8 cellular contexts compared by ENCODE assay signal in the genomic region with DNA sequence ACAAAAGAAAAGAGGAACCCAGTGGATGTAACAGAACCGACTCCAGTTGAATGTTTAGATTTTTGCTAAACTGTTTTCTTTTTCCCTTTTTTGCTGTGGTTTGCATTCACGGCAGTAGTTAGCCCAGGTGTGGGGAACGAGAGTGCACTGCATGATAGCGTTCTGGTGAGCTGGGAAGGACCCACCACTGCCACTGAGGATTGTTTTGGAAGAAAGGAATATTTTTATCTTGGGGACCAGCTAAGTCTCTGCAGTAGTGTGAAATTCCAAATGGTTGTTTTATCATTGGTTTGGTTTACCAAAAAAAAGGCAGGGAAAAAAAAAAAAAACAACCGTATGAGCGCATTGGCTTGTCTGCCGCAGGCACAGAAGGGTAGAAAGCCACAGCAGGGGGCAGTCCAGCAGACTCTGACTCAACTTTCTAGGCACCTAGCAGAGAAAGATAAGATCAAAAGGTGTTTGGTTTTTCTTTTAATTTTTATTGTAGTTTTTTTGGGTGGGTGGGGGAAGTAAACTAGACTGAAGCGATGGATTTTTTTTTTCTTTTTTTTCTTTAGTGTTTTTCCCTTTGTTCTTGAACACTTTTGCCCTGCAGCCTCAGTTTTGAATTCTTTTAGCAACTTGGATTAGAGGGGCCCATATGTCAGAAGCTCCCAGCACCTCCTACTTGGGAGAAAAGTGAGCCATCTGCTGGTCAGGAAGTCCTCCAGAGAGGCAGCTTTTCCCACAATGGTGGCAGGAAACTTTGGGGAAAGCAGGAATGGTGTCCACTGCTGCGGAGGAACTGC. TPM values are rescaled to one million over a fixed set of nuclear protein-coding genes. Genes with fewer than 3 reads are reported as not detected.
DNase-seq lines count a peak whose midpoint lies in the region; ATAC-seq and TF ChIP-seq lines count a peak whose summit lies in the region.

No MANE protein-coding gene starts in this region.

- intact Hi-C loops in MCF 10A (cut with micrococcal nuclease): loop anchor here (1.0 kb wide), 1 partner anchor 36 kb away; no protein-coding TSS in a partner anchor

- peak; percentile 68 for DNase-seq in NCI-H82 (lab: John Stamatoyannopoulos, UW)
- DNase-seq in NCI-H82 treated with DMSO at 0.1 percent for 48 hours (lab: John Stamatoyannopoulos, UW; ENCODE audit: unreplicated experiment): no peak
- peak; percentile 47 for DNase-seq in MCF 10A (ENCODE audit: unreplicated experiment)
- DNase-seq in middle frontal gyrus (ENCODE audit: extremely low spot score, low spot score): peak; percentile 25
- no peak for DNase-seq in cerebellar nuclear complex (lab: John Stamatoyannopoulos, UW)

- TF ChIP-seq CTCF in MCF 10A (IDR thresholded peaks at IDR 0.05; ENCODE audit: unreplicated experiment): peak; percentile 15

- BruUV-seq in MCF 10A (replicated peaks; lab: Mats Ljungman, UMichigan): no TSS peak

- peaks cover 42% of the 10 kb centered on the region for H3K4me1 Mint-ChIP-seq in T-helper 1 cell treated with Interleukin-12 subunit alpha and Interleukin-12 subunit beta and Interleukin-4 antibody, amounts not matched to agents 30 μg/mL and 1 μg/mL, for 36 hours (ENCODE audit: low read depth)
- no peaks in the 10 kb centered on the region for H3K4me1 Mint-ChIP-seq in MCF 10A (ENCODE audit: insufficient read depth, unreplicated experiment)

- POLR2A ChIA-PET in MCF 10A (lab: Yijun Ruan, JAX): interaction anchor here (0.6 to 9.1 kb wide), 4 partner anchors 13 to 926 kb away, joined by 3 to 67 read pairs (median 4); a partner anchor contains a TSS

- no peaks in the 10 kb centered on the region for H3K9me3 Mint-ChIP-seq in T-helper 1 cell treated with Interleukin-12 subunit alpha and Interleukin-12 subunit beta and Interleukin-4 antibody, amounts not matched to agents 30 μg/mL and 1 μg/mL, for 36 hours
- no peaks in the 10 kb centered on the region for H3K9me3 Mint-ChIP-seq in MCF 10A (ENCODE audit: unreplicated experiment)

- peak overlapping the region; percentile 42 for H3K4me3 Mint-ChIP-seq in T-helper 1 cell treated with Interleukin-12 subunit alpha and Interleukin-12 subunit beta and Interleukin-4 antibody, amounts not matched to agents 30 μg/mL and 1 μg/mL, for 36 hours
- no peak overlapping the region for H3K4me3 Mint-ChIP-seq in MCF 10A (ENCODE audit: unreplicated experiment)

- CTCF ChIA-PET in MCF 10A (lab: Yijun Ruan, JAX): interaction anchor here (0.6 to 6.9 kb wide), 16 partner anchors 12 to 406 kb away, joined by 3 to 58 read pairs (median 4); a partner anchor contains a TSS

- H3K36me3 Mint-ChIP-seq in T-helper 1 cell treated with Interleukin-12 subunit alpha and Interleukin-12 subunit beta and Interleukin-4 antibody, amounts not matched to agents 30 μg/mL and 1 μg/mL, for 36 hours (ENCODE audit: low read depth): peaks cover 36% of the 10 kb centered on the region
- peaks cover 7% of the 10 kb centered on the region for H3K36me3 Mint-ChIP-seq in MCF 10A (ENCODE audit: insufficient read depth, unreplicated experiment)

- peak overlapping the region; percentile 78 for H3K27ac Mint-ChIP-seq in T-helper 1 cell treated with Interleukin-12 subunit alpha and Interleukin-12 subunit beta and Interleukin-4 antibody, amounts not matched to agents 30 μg/mL and 1 μg/mL, for 36 hours
- H3K27ac Mint-ChIP-seq in MCF 10A (ENCODE audit: low read depth, unreplicated experiment): no peak overlapping the region

- no peaks in the 10 kb centered on the region for H3K27me3 Mint-ChIP-seq in T-helper 1 cell treated with Interleukin-12 subunit alpha and Interleukin-12 subunit beta and Interleukin-4 antibody, amounts not matched to agents 30 μg/mL and 1 μg/mL, for 36 hours (ENCODE audit: low read depth)
- no peaks in the 10 kb centered on the region for H3K27me3 Mint-ChIP-seq in MCF 10A (ENCODE audit: insufficient read depth, unreplicated experiment)

- ATAC-seq in HG02571 (IDR thresholded peaks at IDR 0.05; ENCODE audit: unreplicated experiment) (no peak), HG02623 (IDR thresholded peaks at IDR 0.05; ENCODE audit: unreplicated experiment) (no peak)

RNA-seq across cellular contexts. Expression of a gene that starts 13.5 kb away (rescaled TPM):
- total RNA-seq in MCF 10A (2022): 112 and 125 TPM in 2 replicates

RNA-seq across cellular contexts. Expression of a gene that starts 18.7 kb away (rescaled TPM):
- 5.9 and 9.7 TPM in 2 replicates for total RNA-seq in MCF 10A (2022)

RNA-seq across cellular contexts. Expression of a gene that starts 50.7 kb away (rescaled TPM):
- 4.3 and 7.9 TPM in 2 replicates for total RNA-seq in MCF 10A (2022)

RNA-seq across cellular contexts. Expression of a gene that starts 53.9 kb away (rescaled TPM):
- not detected in 2 replicates for total RNA-seq in MCF 10A (2022)

Comparison
In these comparisons a context has a peak if more than half of its experiments do, and no peak if none do; other contexts are left out.
1. DNase-seq: peak in NCI-H82 (single experiment), MCF 10A (single experiment) and middle frontal gyrus (single experiment); none in NCI-H82 treated with DMSO at 0.1 percent for 48 hours (single experiment) and cerebellar nuclear complex (0 of 2).